ENCODE assay signal across 22 cellular contexts in genomic region chr12:116018282-116018681, GRCh38.
DNase-seq lines count a peak whose midpoint lies in the region; ATAC-seq and TF ChIP-seq lines count a peak whose summit lies in the region.
"Had no signal": no experiment of that assay in that cellular context is flagged by ENCODE, and none has a peak within 500 bp of the region (broad histone marks: within the 10 kb centered on the region; RNA-seq: fewer than 3 reads in every experiment).

No MANE protein-coding gene starts in this region.

- no TSS peak for BruUV-seq in PC-3 (replicated peaks; lab: Mats Ljungman, UMichigan)

- 0 out of 2 replicates have a peak, but pooled peaks cover 3% of the 10 kb centered on the region for H4K20me1 ChIP-seq in PC-3 (ENCODE audit: low read length)

- H3K4me2 ChIP-seq in PC-3 (ENCODE audit: low read length): no peak overlapping the region
- H3K4me2 ChIP-seq: SK-N-SH had no signal

- H3K9ac ChIP-seq in PC-3 (ENCODE audit: low read length) (no peak overlapping the region), skeletal muscle tissue (ENCODE audit: low read depth in 1 of 3, low read length in 3 of 3) (peak overlapping the region in 1 of 3 donors; percentile 11)
- H3K9ac ChIP-seq: SK-N-SH had no signal

- H3K9me2 ChIP-seq in PC-3 (replicated peaks; ENCODE audit: low read length): no peaks in the 10 kb centered on the region
- H3K9me2 ChIP-seq: SK-N-SH had no signal

- H2AFZ ChIP-seq in PC-3 (ENCODE audit: low read length): no peak overlapping the region

- H3K27me3 ChIP-seq in PC-3 (ENCODE audit: low read length) (no peaks in the 10 kb centered on the region), skeletal muscle tissue (ENCODE audit: control insufficient read depth in 3 of 3, insufficient read depth in 3 of 3, low read length in 3 of 3) (no peaks in the 10 kb centered on the region)

- H3K4me1 ChIP-seq in PC-3 (ENCODE audit: insufficient read depth, low read length): peaks cover 8% of the 10 kb centered on the region
- peaks cover 3 to 10% (median 3%) of the 10 kb centered on the region in 3 donors for H3K4me1 ChIP-seq in skeletal muscle tissue (ENCODE audit: control insufficient read depth in 3 of 3, insufficient read depth in 3 of 3, low read length in 3 of 3)

- TF ChIP-seq CTCF in PC-3 (conservative IDR thresholded peaks at IDR 0.05; ENCODE audit: low read depth, low read length): no peak

- H3K27ac ChIP-seq in PC-3 (ENCODE audit: low read length): no peak overlapping the region
- H3K27ac ChIP-seq in skeletal muscle tissue (ENCODE audit: low read depth, low read length): peak overlapping the region; percentile 14

- no peaks in the 10 kb centered on the region for H3F3A ChIP-seq in PC-3 (ENCODE audit: low read length, unreplicated experiment)

- H3K79me2 ChIP-seq in PC-3 (ENCODE audit: low read length): peaks cover 8% of the 10 kb centered on the region

- no peak overlapping the region for H3K4me3 ChIP-seq in PC-3 (ENCODE audit: low read length)
- H3K4me3 ChIP-seq in skeletal muscle tissue (ENCODE audit: low read length in 3 of 3): no peak overlapping the region

- POLR2A ChIA-PET in PC-3 (lab: Charles Lee; ENCODE audit: unreplicated experiment): no interaction called here

- intact Hi-C loops in left ventricle myocardium superior (cut with micrococcal nuclease): loop anchor here (10.0 kb wide), 3 partner anchors 127 to 687 kb away; no protein-coding TSS in a partner anchor
- intact Hi-C loops in cardiac septum (cut with DNase I): loop anchor here (5.0 to 10.0 kb wide), 4 partner anchors 117 to 584 kb away; partner anchors contain the start of gene MED13L
- intact Hi-C loops in PC-3 (cut with micrococcal nuclease): loop anchor here (1.0 to 5.0 kb wide), 4 partner anchors 20 to 254 kb away; no protein-coding TSS in a partner anchor

- ATAC-seq in left ventricle myocardium superior (peak; percentile 51), PC-3 (peak; percentile 82)

- H3K36me3 ChIP-seq in PC-3 (ENCODE audit: low read depth, low read length) (peaks cover 28% of the 10 kb centered on the region; the same call in 1 of the 2 replicates), skeletal muscle tissue (ENCODE audit: control insufficient read depth in 3 of 3, insufficient read depth in 3 of 3, low read length in 3 of 3) (peaks cover 3 to 10% (median 6%) of the 10 kb centered on the region in 3 donors)

- H3K9me3 ChIP-seq in PC-3 (ENCODE audit: low read length) (no peaks in the 10 kb centered on the region), skeletal muscle tissue (ENCODE audit: control insufficient read depth in 3 of 3, low read length in 3 of 3) (no peaks in the 10 kb centered on the region)
- H3K9me3 ChIP-seq: SK-N-SH had no signal

- DNase-seq in left ventricle myocardium superior: no peak
- DNase-seq in cardiac septum (ENCODE audit: low spot score): no peak
- DNase-seq in PC-3: peak; percentile 47
- peak; percentile 15 for DNase-seq in iris pigment epithelial cell (ENCODE audit: low read depth)
- no peak for DNase-seq in NCI-H1105 (lab: John Stamatoyannopoulos, UW)
- no peak for DNase-seq in T-helper 9 cell
- no peak for DNase-seq in NCI-H2171 treated with DMSO at 0.1 percent for 48 hours (lab: John Stamatoyannopoulos, UW)
- DNase-seq: DMS53, EL, GF-D8, H7, MM.1S, NCI-H1048, NCI-H1436, NCI-H187 treated with DMSO at 0.1 percent for 48 hours, NCI-H2107, NCI-H345, NCI-H526, RPMI8226, SHP77 treated with DMSO at 0.1 percent for 48 hours, SK-N-SH had no signal

- CTCF ChIA-PET in PC-3 (lab: Charles Lee): no interaction called here

Comparison
In these comparisons a context has a peak if more than half of its experiments do, and no peak if none do; other contexts are left out.
1. DNase-seq: peak in PC-3 (single experiment) and iris pigment epithelial cell (single experiment); none in left ventricle myocardium superior (single experiment), cardiac septum (single experiment), NCI-H1105 (single experiment), T-helper 9 cell (single experiment) and NCI-H2171 treated with DMSO at 0.1 percent for 48 hours (single experiment).